ENCODE assay signal across 24 cellular contexts in genomic region chr7:27213150-27213903, GRCh38. TPM values are rescaled to one million over a fixed set of nuclear protein-coding genes. Genes with fewer than 3 reads are reported as not detected.
DNase-seq lines count a peak whose midpoint lies in the region; ATAC-seq and TF ChIP-seq lines count a peak whose summit lies in the region.
"Had no signal": no experiment of that assay in that cellular context is flagged by ENCODE, and none has a peak within 500 bp of the region (broad histone marks: within the 10 kb centered on the region; RNA-seq: fewer than 3 reads in every experiment).

No MANE protein-coding gene starts in this region.

- peak; percentile 38 for DNase-seq in DMS53 (lab: John Stamatoyannopoulos, UW)
- no peak for DNase-seq in DMS53 treated with DMSO at 0.1 percent for 48 hours (lab: John Stamatoyannopoulos, UW; ENCODE audit: unreplicated experiment)
- DNase-seq in endodermal cell, result peak; percentile 76
- DNase-seq in neuronal stem cell (ENCODE audit: low spot score), result no peak
- DNase-seq in amygdala (lab: John Stamatoyannopoulos, UW), result no peak
- no peak for DNase-seq in SKM-1 treated with dmso at 0.1 percent for 144 hours (lab: John Stamatoyannopoulos, UW; ENCODE audit: unreplicated experiment)
- DNase-seq: activated CD4-positive, alpha-beta T cell treated with anti-CD3 and anti-CD28 coated beads, Interleukin-2, amount 50 U/mL, for 48 hours; AML-193; COR-L47; dorsolateral prefrontal cortex; left lung; NCI-H524 treated with DMSO at 0.1 percent for 48 hours; right lobe of liver; stimulated activated CD4-positive, alpha-beta T cell treated with anti-CD3 and anti-CD28 coated beads, Interleukin-1b, Interleukin-23, amount 100 ng/mL, for 48 hours had no signal

- no peak overlapping the region for H2BK15ac ChIP-seq in neuronal stem cell (ENCODE audit: low read length)

- H3K9ac ChIP-seq in ES-I3 (ENCODE audit: low read depth, low read length) (peak overlapping the region; percentile 17; the same call in 1 of the 2 replicates), endodermal cell (ENCODE audit: extremely low read depth, low read length, poor library complexity, severe bottlenecking) (no peak overlapping the region), neuronal stem cell (ENCODE audit: low read depth, low read length, poor library complexity) (no peak overlapping the region)

- H2BK5ac ChIP-seq in neuronal stem cell (ENCODE audit: low read length), result no peak overlapping the region

- H3K27me3 ChIP-seq in endodermal cell (ENCODE audit: control insufficient read depth, insufficient read depth, low read length, poor library complexity, severe bottlenecking) (peaks cover 98% of the 10 kb centered on the region), neuronal stem cell (ENCODE audit: control insufficient read depth in 3 of 3, insufficient read depth in 3 of 3, low read depth in 1 of 3, low read length in 3 of 3) (peaks cover 39 to 95% (median 92%) of the 10 kb centered on the region in 3 experiments)

- H3K4me2 ChIP-seq in neuronal stem cell (ENCODE audit: insufficient read depth, low read length, poor library complexity, severe bottlenecking), result no peak overlapping the region

- peak overlapping the region; percentile 16 for H3K4me3 Mint-ChIP-seq in endodermal cell
- H3K4me3 Mint-ChIP-seq: activated T-helper 1 cell treated with anti-CD3 and anti-CD28 coated beads, Interleukin-12 subunit alpha, Interleukin-12 subunit beta, Interleukin-2, Interleukin-4 antibody, amounts not matched to agents 30 ng/mL and 10 ng/mL and 1 ng/mL, durations not matched to agents 14 hours and 24 hours and 36 hours; stimulated activated naive CD8-positive, alpha-beta T cell treated with anti-CD3 and anti-CD28 coated beads, Interleukin-15, Interleukin-2, amounts not matched to agents 100 ng/mL and 50 ng/mL, for 24 hours had no signal

- H3K36me3 ChIP-seq in ES-I3 (ENCODE audit: insufficient read depth, low read length) (no peaks in the 10 kb centered on the region), endodermal cell (ENCODE audit: control insufficient read depth, insufficient read depth, low read length) (no peaks in the 10 kb centered on the region), neuronal stem cell (replicated peaks in 1 of 2; ENCODE audit: control insufficient read depth in 2 of 2, insufficient read depth in 2 of 2, low read length in 2 of 2) (no peaks in the 10 kb centered on the region)
- H3K36me3 ChIP-seq: breast epithelium, left lung, right lobe of liver had no signal

- H3K9me3 Mint-ChIP-seq in endodermal cell, result no peaks in the 10 kb centered on the region
- H3K9me3 Mint-ChIP-seq: activated T-helper 1 cell treated with anti-CD3 and anti-CD28 coated beads, Interleukin-12 subunit alpha, Interleukin-12 subunit beta, Interleukin-2, Interleukin-4 antibody, amounts not matched to agents 30 ng/mL and 10 ng/mL and 1 ng/mL, durations not matched to agents 14 hours and 24 hours and 36 hours; stimulated activated naive CD8-positive, alpha-beta T cell treated with anti-CD3 and anti-CD28 coated beads, Interleukin-15, Interleukin-2, amounts not matched to agents 100 ng/mL and 50 ng/mL, for 24 hours had no signal

- no peak overlapping the region for H3K27ac Mint-ChIP-seq in endodermal cell
- H3K27ac Mint-ChIP-seq: activated T-helper 1 cell treated with anti-CD3 and anti-CD28 coated beads, Interleukin-12 subunit alpha, Interleukin-12 subunit beta, Interleukin-2, Interleukin-4 antibody, amounts not matched to agents 30 ng/mL and 10 ng/mL and 1 ng/mL, durations not matched to agents 14 hours and 24 hours and 36 hours; stimulated activated naive CD8-positive, alpha-beta T cell treated with anti-CD3 and anti-CD28 coated beads, Interleukin-15, Interleukin-2, amounts not matched to agents 100 ng/mL and 50 ng/mL, for 24 hours had no signal

- H3K36me3 Mint-ChIP-seq in endodermal cell (ENCODE audit: low read depth), result no peaks in the 10 kb centered on the region

- H3K9me3 ChIP-seq in ES-I3 (ENCODE audit: control insufficient read depth, insufficient read depth, low read length) (no peaks in the 10 kb centered on the region), endodermal cell (ENCODE audit: control insufficient read depth, low read length) (no peaks in the 10 kb centered on the region), neuronal stem cell (replicated peaks in 1 of 2; ENCODE audit: control insufficient read depth in 2 of 2, insufficient read depth in 1 of 2, low read depth in 1 of 2, low read length in 2 of 2) (no peaks in the 10 kb centered on the region)
- H3K9me3 ChIP-seq: breast epithelium, left lung, right lobe of liver had no signal

- H3K27me3 Mint-ChIP-seq in endodermal cell (ENCODE audit: insufficient read depth), result peaks cover 100% of the 10 kb centered on the region

- H3K23ac ChIP-seq in neuronal stem cell (ENCODE audit: low read depth, low read length, poor library complexity), result peak overlapping the region; percentile 26

- H3K18ac ChIP-seq in neuronal stem cell (ENCODE audit: low read length), result no peak overlapping the region

- TF ChIP-seq CTCF in endodermal cell (conservative IDR thresholded peaks at IDR 0.05), result peak; percentile 26

- H3K4ac ChIP-seq in neuronal stem cell (ENCODE audit: low read length), result no peak overlapping the region

- H2AFZ ChIP-seq in neuronal stem cell (ENCODE audit: low read length), result peak overlapping the region; percentile 49

- no peak overlapping the region for H2BK12ac ChIP-seq in neuronal stem cell (ENCODE audit: low read length)

- H3K4me3 ChIP-seq in endodermal cell (ENCODE audit: low read length) (peak overlapping the region; percentile 56), neuronal stem cell (ENCODE audit: low read length in 2 of 2) (no peak overlapping the region)
- H3K4me3 ChIP-seq: dorsolateral prefrontal cortex, left lung, right lobe of liver had no signal

- H3K4me1 ChIP-seq in ES-I3 (ENCODE audit: insufficient read depth, low read length), result peaks cover 6% of the 10 kb centered on the region; the same call in 1 of the 2 replicates
- H3K4me1 ChIP-seq in endodermal cell (ENCODE audit: control insufficient read depth, insufficient read depth, low read length), result no peaks in the 10 kb centered on the region
- H3K4me1 ChIP-seq in neuronal stem cell (ENCODE audit: control insufficient read depth in 2 of 2, insufficient read depth in 1 of 2, low read depth in 1 of 2, low read length in 2 of 2), result no peaks in the 10 kb centered on the region
- H3K4me1 ChIP-seq: breast epithelium had no signal

- no peak overlapping the region for H4K91ac ChIP-seq in neuronal stem cell (ENCODE audit: low read depth, low read length, poor library complexity)

- no peak overlapping the region for H2BK120ac ChIP-seq in neuronal stem cell (ENCODE audit: low read depth, low read length)

- whole genome bisulfite sequencing in endodermal cell (ENCODE audit: insufficient coverage in 1 of 2, insufficient read length in 1 of 2), 2 experiments, result 19 to 37% methylated on average over 21 to 56 of the region's 56 CpGs
- no CpG with 5 or more reads among the region's 56 CpGs for WGBS in neuronal stem cell (ENCODE audit: extremely low coverage in 2 of 2, insufficient read length in 2 of 2, insufficient replicate concordance in 1 of 2), 2 donors

- H3K14ac ChIP-seq in neuronal stem cell (ENCODE audit: low read length), result no peak overlapping the region

- peak overlapping the region; percentile 22 for H2AK5ac ChIP-seq in neuronal stem cell (ENCODE audit: low read depth, low read length)

- H3K27ac ChIP-seq in endodermal cell (ENCODE audit: low read depth, low read length) (no peak overlapping the region), neuronal stem cell (replicated peaks; ENCODE audit: low read length) (no peak overlapping the region)
- H3K27ac ChIP-seq: 22Rv1, breast epithelium, dorsolateral prefrontal cortex, left lung, right lobe of liver had no signal

- no peaks in the 10 kb centered on the region for H3K79me1 ChIP-seq in neuronal stem cell (ENCODE audit: low read depth, low read length)

- peaks cover 6% of the 10 kb centered on the region for H3K4me1 Mint-ChIP-seq in endodermal cell

- no peak for ATAC-seq in HG03175 (IDR thresholded peaks at IDR 0.05; ENCODE audit: unreplicated experiment)
- ATAC-seq: left lung, right lobe of liver had no signal

- no peak overlapping the region for H4K8ac ChIP-seq in neuronal stem cell (ENCODE audit: low read depth, low read length)

RNA-seq across cellular contexts. Expression of gene HOXA13, which starts 13.4 kb away (rescaled TPM):
- total RNA-seq in endodermal cell, result not detected
- 0.53 TPM for polyA plus RNA-seq in endodermal cell (2013, experiment 1 of 2)
- polyA plus RNA-seq in endodermal cell (2013, experiment 2 of 2), result 0.29 TPM
- not detected for polyA plus RNA-seq in neuronal stem cell (2013, experiment 1 of 2)
- polyA plus RNA-seq in neuronal stem cell (2013, experiment 2 of 2), result not detected
- total RNA-seq: activated T-helper 1 cell treated with anti-CD3 and anti-CD28 coated beads, Interleukin-12 subunit alpha, Interleukin-12 subunit beta, Interleukin-2, Interleukin-4 antibody, amounts not matched to agents 30 ng/mL and 10 ng/mL and 1 ng/mL, durations not matched to agents 14 hours and 24 hours and 36 hours; epithelial cell of proximal tubule; frontal cortex; left lung; right lobe of liver; T-helper 1 cell treated with Interleukin-12 subunit alpha and Interleukin-12 subunit beta and Interleukin-4 antibody, amounts not matched to agents 30 ng/mL and 1 ng/mL, for 36 hours had no signal

RNA-seq across cellular contexts. Expression of gene HOXA11, which starts 28.3 kb away (rescaled TPM):
- not detected for total RNA-seq in endodermal cell
- polyA plus RNA-seq in endodermal cell (2013, experiment 1 of 2), result 1.8 TPM
- polyA plus RNA-seq in endodermal cell (2013, experiment 2 of 2), result 1.4 TPM
- polyA plus RNA-seq in neuronal stem cell (2013, experiment 1 of 2), result not detected
- polyA plus RNA-seq in neuronal stem cell (2013, experiment 2 of 2), result not detected
- total RNA-seq: activated T-helper 1 cell treated with anti-CD3 and anti-CD28 coated beads, Interleukin-12 subunit alpha, Interleukin-12 subunit beta, Interleukin-2, Interleukin-4 antibody, amounts not matched to agents 30 ng/mL and 10 ng/mL and 1 ng/mL, durations not matched to agents 14 hours and 24 hours and 36 hours; dorsolateral prefrontal cortex; frontal cortex; mucosa of gallbladder; right lobe of liver; T-helper 1 cell treated with Interleukin-12 subunit alpha and Interleukin-12 subunit beta and Interleukin-4 antibody, amounts not matched to agents 30 ng/mL and 1 ng/mL, for 36 hours had no signal

RNA-seq across cellular contexts. Expression of gene EVX1, which starts 29.3 kb away (rescaled TPM):
- 10 to 100 TPM in 1 of 2 donors, 1 to 10 TPM in 1; 4.9 to 10.7 TPM for total RNA-seq in endodermal cell
- 1.7 TPM for polyA plus RNA-seq in endodermal cell (2013, experiment 1 of 2)
- polyA plus RNA-seq in endodermal cell (2013, experiment 2 of 2), result 1.3 TPM
- not detected for polyA plus RNA-seq in neuronal stem cell (2013, experiment 1 of 2)
- not detected for polyA plus RNA-seq in neuronal stem cell (2013, experiment 2 of 2)
- total RNA-seq: activated T-helper 1 cell treated with anti-CD3 and anti-CD28 coated beads, Interleukin-12 subunit alpha, Interleukin-12 subunit beta, Interleukin-2, Interleukin-4 antibody, amounts not matched to agents 30 ng/mL and 10 ng/mL and 1 ng/mL, durations not matched to agents 14 hours and 24 hours and 36 hours; breast epithelium; epithelial cell of proximal tubule; frontal cortex; left lung; mucosa of gallbladder; right lobe of liver; T-helper 1 cell treated with Interleukin-12 subunit alpha and Interleukin-12 subunit beta and Interleukin-4 antibody, amounts not matched to agents 30 ng/mL and 1 ng/mL, for 36 hours had no signal

RNA-seq across cellular contexts. Expression of gene HOXA10, which starts 39.2 kb away (rescaled TPM):
- not detected for total RNA-seq in endodermal cell
- 12.7 TPM for polyA plus RNA-seq in endodermal cell (2013, experiment 1 of 2)
- 8.0 TPM for polyA plus RNA-seq in endodermal cell (2013, experiment 2 of 2)
- not detected for polyA plus RNA-seq in neuronal stem cell (2013, experiment 1 of 2)
- not detected for polyA plus RNA-seq in neuronal stem cell (2013, experiment 2 of 2)
- total RNA-seq: activated T-helper 1 cell treated with anti-CD3 and anti-CD28 coated beads, Interleukin-12 subunit alpha, Interleukin-12 subunit beta, Interleukin-2, Interleukin-4 antibody, amounts not matched to agents 30 ng/mL and 10 ng/mL and 1 ng/mL, durations not matched to agents 14 hours and 24 hours and 36 hours; frontal cortex; right lobe of liver; T-helper 1 cell treated with Interleukin-12 subunit alpha and Interleukin-12 subunit beta and Interleukin-4 antibody, amounts not matched to agents 30 ng/mL and 1 ng/mL, for 36 hours had no signal

RNA-seq across cellular contexts. Expression of gene HOXA9, which starts 48.0 kb away (rescaled TPM):
- not detected for total RNA-seq in endodermal cell
- polyA plus RNA-seq in endodermal cell (2013, experiment 1 of 2), result 23.9 TPM
- 14.3 TPM for polyA plus RNA-seq in endodermal cell (2013, experiment 2 of 2)
- polyA plus RNA-seq in neuronal stem cell (2013, experiment 1 of 2), result not detected
- polyA plus RNA-seq in neuronal stem cell (2013, experiment 2 of 2), result not detected
- total RNA-seq: activated T-helper 1 cell treated with anti-CD3 and anti-CD28 coated beads, Interleukin-12 subunit alpha, Interleukin-12 subunit beta, Interleukin-2, Interleukin-4 antibody, amounts not matched to agents 30 ng/mL and 10 ng/mL and 1 ng/mL, durations not matched to agents 14 hours and 24 hours and 36 hours; dorsolateral prefrontal cortex; frontal cortex; T-helper 1 cell treated with Interleukin-12 subunit alpha and Interleukin-12 subunit beta and Interleukin-4 antibody, amounts not matched to agents 30 ng/mL and 1 ng/mL, for 36 hours had no signal

Comparison
In these comparisons a context has a peak if more than half of its experiments do, and no peak if none do; other contexts are left out.
1. DNase-seq: peak in DMS53 (single experiment) and endodermal cell (single experiment); none in DMS53 treated with DMSO at 0.1 percent for 48 hours (single experiment), neuronal stem cell (single experiment), amygdala (0 of 56) and SKM-1 treated with dmso at 0.1 percent for 144 hours (single experiment).